ENCODE assay signal across 20 cellular contexts in the genomic region with DNA sequence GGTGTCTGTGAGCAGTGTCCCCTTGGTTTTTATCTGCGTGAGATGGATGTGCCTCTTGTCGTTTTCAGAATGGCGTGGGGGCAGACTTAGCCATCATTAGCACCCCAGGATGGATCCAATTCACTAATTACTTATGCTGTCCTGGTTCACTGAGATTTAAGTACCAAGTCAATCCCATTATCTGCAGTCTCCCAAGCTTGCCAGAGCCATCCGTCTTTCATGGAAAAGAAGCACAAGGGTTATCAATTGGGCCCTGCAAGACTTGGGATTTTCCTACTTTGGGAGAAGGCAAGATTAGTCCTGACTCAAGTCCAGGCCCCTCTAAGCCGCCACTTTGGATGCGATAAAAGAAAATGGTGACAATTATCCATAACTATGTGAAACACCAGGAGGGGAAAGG.
DNase-seq lines count a peak whose midpoint lies in the region; ATAC-seq and TF ChIP-seq lines count a peak whose summit lies in the region.
"Had no signal": no experiment of that assay in that cellular context is flagged by ENCODE, and none has a peak within 500 bp of the region (broad histone marks: within the 10 kb centered on the region; RNA-seq: fewer than 3 reads in every experiment).

No MANE protein-coding gene starts in this region.

- H3K4me3 Mint-ChIP-seq in endodermal cell, result no peak overlapping the region
- H3K4me3 Mint-ChIP-seq: CD4-positive, CD25-positive, alpha-beta regulatory T cell; CD8-positive, alpha-beta memory T cell had no signal

- peaks cover 9% of the 10 kb centered on the region for H3K4me1 ChIP-seq in endodermal cell (ENCODE audit: control insufficient read depth, insufficient read depth, low read length)
- H3K4me1 ChIP-seq in mesendoderm (ENCODE audit: control insufficient read depth, low read depth, low read length), result no peaks in the 10 kb centered on the region
- H3K4me1 ChIP-seq in breast epithelium, result no peaks in the 10 kb centered on the region
- H3K4me1 ChIP-seq: BE2C had no signal

- H3K36me3 Mint-ChIP-seq in endodermal cell (ENCODE audit: low read depth), result no peaks in the 10 kb centered on the region
- H3K36me3 Mint-ChIP-seq: CD4-positive, CD25-positive, alpha-beta regulatory T cell; CD8-positive, alpha-beta memory T cell had no signal

- DNase-seq in NCI-H82 treated with DMSO at 0.1 percent for 48 hours (lab: John Stamatoyannopoulos, UW; ENCODE audit: unreplicated experiment) (peak; percentile 97), endodermal cell (no peak), mesendoderm (peak; percentile 59), retina (peak; percentile 6), dermis blood vessel endothelial cell (no peak), breast epithelium (ENCODE audit: low spot score in 2 of 2) (no peak)
- no peak for DNase-seq in activated CD4-positive, alpha-beta T cell treated with anti-CD3 and anti-CD28 coated beads for 1 hour
- DNase-seq: ACHN; BE2C; C1 segment of cervical spinal cord; CD4-positive, CD25-positive, alpha-beta regulatory T cell; CD8-positive, alpha-beta memory T cell; COR-L47; DMS153; DMS79; GF-D8; GOT3; H7; IMR-90 had no signal

- H4K5ac ChIP-seq in mesendoderm (ENCODE audit: low read length), result no peak overlapping the region

- H3K9me3 Mint-ChIP-seq in endodermal cell, result peaks cover 3% of the 10 kb centered on the region

- H3K79me1 ChIP-seq in mesendoderm (ENCODE audit: low read length), result no peaks in the 10 kb centered on the region

- no peak overlapping the region for H2BK120ac ChIP-seq in mesendoderm (ENCODE audit: low read depth, low read length)

- no peak overlapping the region for H3K27ac ChIP-seq in endodermal cell (ENCODE audit: low read depth, low read length)
- no peak overlapping the region for H3K27ac ChIP-seq in mesendoderm (ENCODE audit: low read depth, low read length)
- no peak overlapping the region for H3K27ac ChIP-seq in breast epithelium

- TF ChIP-seq CTCF in endodermal cell (conservative IDR thresholded peaks at IDR 0.05), result no peak
- TF ChIP-seq CTCF in breast epithelium (IDR thresholded peaks at IDR 0.05), result no peak

- no peak overlapping the region for H2BK15ac ChIP-seq in mesendoderm (replicated peaks; ENCODE audit: low read depth)

- no peak for ATAC-seq in GM18505 (IDR thresholded peaks at IDR 0.05; ENCODE audit: unreplicated experiment)

- H3K27me3 ChIP-seq in endodermal cell (ENCODE audit: control insufficient read depth, insufficient read depth, low read length, poor library complexity, severe bottlenecking) (no peaks in the 10 kb centered on the region), mesendoderm (ENCODE audit: insufficient read depth, low read length, poor library complexity) (no peaks in the 10 kb centered on the region), breast epithelium (no peaks in the 10 kb centered on the region)
- H3K27me3 ChIP-seq: BE2C had no signal

- H3K36me3 ChIP-seq in endodermal cell (ENCODE audit: control insufficient read depth, insufficient read depth, low read length) (no peaks in the 10 kb centered on the region), mesendoderm (ENCODE audit: control insufficient read depth, insufficient read depth, low read length) (no peaks in the 10 kb centered on the region), breast epithelium (no peaks in the 10 kb centered on the region)
- H3K36me3 ChIP-seq: BE2C had no signal

- no peak overlapping the region for H2AK5ac ChIP-seq in mesendoderm (ENCODE audit: low read length)

- peaks cover 46% of the 10 kb centered on the region for H3K4me1 Mint-ChIP-seq in endodermal cell
- H3K4me1 Mint-ChIP-seq: CD4-positive, CD25-positive, alpha-beta regulatory T cell; CD8-positive, alpha-beta memory T cell had no signal

- H3K9me3 ChIP-seq in endodermal cell (ENCODE audit: control insufficient read depth, low read length) (no peaks in the 10 kb centered on the region), breast epithelium (no peaks in the 10 kb centered on the region)
- H3K9me3 ChIP-seq: BE2C had no signal

- peak overlapping the region; percentile 49 for H3K27ac Mint-ChIP-seq in endodermal cell
- H3K27ac Mint-ChIP-seq: CD4-positive, CD25-positive, alpha-beta regulatory T cell; CD8-positive, alpha-beta memory T cell had no signal

- intact Hi-C loops in breast epithelium (cut with DNase I; ENCODE audit: low total_unique reads), result no loop called here

- H2BK5ac ChIP-seq in mesendoderm (ENCODE audit: low read length), result no peak overlapping the region

- H4K8ac ChIP-seq in mesendoderm (ENCODE audit: low read depth, low read length), result no peak overlapping the region

- 77 to 85% methylated on average over 4 to 6 of the region's 6 CpGs for WGBS in endodermal cell (ENCODE audit: insufficient coverage in 1 of 2, insufficient read length in 1 of 2), 2 experiments
- no CpG with 5 or more reads among the region's 6 CpGs for WGBS in mesendoderm (ENCODE audit: extremely low coverage, insufficient coverage, low lambda C conversion rate)

- H3K79me2 ChIP-seq in mesendoderm (ENCODE audit: control insufficient read depth, insufficient read depth, low read length), result no peaks in the 10 kb centered on the region

- H3K27me3 Mint-ChIP-seq in endodermal cell (ENCODE audit: insufficient read depth), result no peaks in the 10 kb centered on the region
- H3K27me3 Mint-ChIP-seq: CD4-positive, CD25-positive, alpha-beta regulatory T cell; CD8-positive, alpha-beta memory T cell had no signal

- no peak overlapping the region for H3K4me2 ChIP-seq in mesendoderm (ENCODE audit: low read length)

- H3K23ac ChIP-seq in mesendoderm (ENCODE audit: low read length), result no peak overlapping the region

- H3K9ac ChIP-seq in endodermal cell (ENCODE audit: extremely low read depth, low read length, poor library complexity, severe bottlenecking), result no peak overlapping the region
- H3K9ac ChIP-seq in mesendoderm (ENCODE audit: low read length), result no peak overlapping the region

- H3K4ac ChIP-seq in mesendoderm (ENCODE audit: low read depth, low read length), result no peak overlapping the region

- H3K4me3 ChIP-seq in endodermal cell (ENCODE audit: low read length) (no peak overlapping the region), mesendoderm (ENCODE audit: low read length) (no peak overlapping the region), breast epithelium (no peak overlapping the region)

- H3K56ac ChIP-seq in mesendoderm (ENCODE audit: low read length), result no peak overlapping the region

- H3K18ac ChIP-seq in mesendoderm (ENCODE audit: low read length), result peak overlapping the region; percentile 28

- TF ChIP-seq POLR2A in breast epithelium (IDR thresholded peaks at IDR 0.05) (no peak), GM18505 (IDR thresholded peaks at IDR 0.05; ENCODE audit: borderline replicate concordance, extremely low read depth, insufficient read depth, insufficient read length) (no peak)

Comparison
In these comparisons a context has a peak if more than half of its experiments do, and no peak if none do; other contexts are left out.
1. DNase-seq: peak in NCI-H82 treated with DMSO at 0.1 percent for 48 hours (single experiment), mesendoderm (single experiment) and retina (single experiment); none in endodermal cell (single experiment), activated CD4-positive, alpha-beta T cell treated with anti-CD3 and anti-CD28 coated beads for 1 hour (single experiment), dermis blood vessel endothelial cell (single experiment) and breast epithelium (0 of 2).